In the genomic region with DNA sequence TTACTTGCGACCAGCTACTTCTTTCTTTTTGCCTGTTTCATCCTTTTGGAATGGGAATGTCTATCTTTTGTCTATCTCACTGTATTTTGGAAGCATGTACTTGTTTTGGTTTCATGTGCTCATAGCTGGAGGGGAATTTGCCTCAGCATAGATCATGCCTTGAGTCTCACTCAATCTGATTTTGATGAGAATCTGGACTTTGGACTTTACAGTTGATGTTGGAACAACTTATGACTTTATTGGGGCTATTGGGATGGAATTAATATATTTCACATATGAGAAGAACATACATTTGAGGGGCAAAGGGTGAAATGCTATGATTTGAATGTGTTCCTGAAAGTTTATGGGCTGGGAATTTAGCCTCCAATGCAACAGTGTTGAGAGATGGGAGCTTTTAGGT, we compare ENCODE assay signal across 7 cellular contexts.
"Had no signal": no experiment of that assay in that cellular context is flagged by ENCODE, and none has a peak within 500 bp of the region (broad histone marks: within the 10 kb centered on the region; RNA-seq: fewer than 3 reads in every experiment).

No MANE protein-coding gene starts in this region.

- H3K27ac Mint-ChIP-seq: IgD-negative memory B cell had no signal

- H3K4me3 ChIP-seq: K562 had no signal

- H3K4me3 Mint-ChIP-seq: IgD-negative memory B cell had no signal

- H3K27ac ChIP-seq: HL-60 had no signal

- ATAC-seq: HepG2, K562 had no signal

- H3K4me1 Mint-ChIP-seq: IgD-negative memory B cell had no signal

- DNase-seq: IMR-90, KBM-7, KG1 had no signal

- H3K36me3 Mint-ChIP-seq: IgD-negative memory B cell had no signal
